Comparison of ENCODE assay signal across 8 cellular contexts in genomic region chr4:7068279-7068842, GRCh38. TPM values are rescaled to one million over a fixed set of nuclear protein-coding genes. Genes with fewer than 3 reads are reported as not detected.
A peak's percentile ranks its signal among the peaks of the same experiment; 100 is the strongest.
DNase-seq lines count a peak whose midpoint lies in the region; ATAC-seq and TF ChIP-seq lines count a peak whose summit lies in the region.

No MANE protein-coding gene starts in this region.

- TF ChIP-seq POLR2A in GM15510 (IDR thresholded peaks at IDR 0.05; ENCODE audit: borderline replicate concordance, extremely low read depth, insufficient read length) = peak; percentile 69
- TF ChIP-seq POLR2A in erythroblast (IDR thresholded peaks at IDR 0.05; ENCODE audit: low read length) = peak; percentile 38

- ATAC-seq in psoas muscle (no peak), HG02588 (IDR thresholded peaks at IDR 0.05; ENCODE audit: unreplicated experiment) (no peak), HG03039 (IDR thresholded peaks at IDR 0.05; ENCODE audit: unreplicated experiment) (no peak)

- H3K4me1 ChIP-seq in HAP-1 (peaks cover 19% of the 10 kb centered on the region), SJCRH30 (peaks cover 7% of the 10 kb centered on the region; the same call in 1 of the 2 replicates), psoas muscle (peaks cover 23% of the 10 kb centered on the region)

- H3K27ac ChIP-seq in SJCRH30 (peak overlapping the region; percentile 37; the same call in 1 of the 2 replicates), psoas muscle (peak overlapping the region; percentile 93)

- intact Hi-C loops in psoas muscle (cut with DNase I) = loop anchor here in 1 of 2 donors (5.0 kb wide), 1 partner anchor 81 kb away; no protein-coding TSS in a partner anchor

- in situ Hi-C loops in HAP-1 (cut with MboI; ENCODE audit: low sequenced_read_pairs) = no loop called here

- H3K27me3 ChIP-seq in HAP-1 (ENCODE audit: low read depth) (no peaks in the 10 kb centered on the region), SJCRH30 (no peaks in the 10 kb centered on the region), psoas muscle (ENCODE audit: insufficient read depth in 3 of 3, low read length in 2 of 3) (no peaks in the 10 kb centered on the region)

- DNase-seq in HAP-1 (ENCODE audit: low spot score in 2 of 2) (no peak), SJCRH30 (no peak), erythroblast (lab: John Stamatoyannopoulos, UW) (no peak), psoas muscle (no peak)
- no peak for DNase-seq in NK-92 treated with Interleukin-12 subunit alpha and Interleukin-12 subunit beta, amount 100 ng/mL, for 24 hours (lab: John Stamatoyannopoulos, UW)

- H3K9me3 ChIP-seq in HAP-1 = no peaks in the 10 kb centered on the region
- no peaks in the 10 kb centered on the region for H3K9me3 ChIP-seq in SJCRH30 (replicated peaks)
- no peaks in the 10 kb centered on the region for H3K9me3 ChIP-seq in psoas muscle

- 0 to 1% (median 0%) methylated on average over 47 to 50 of the region's 50 CpGs for WGBS in psoas muscle, 3 donors

- no peak for TF ChIP-seq CTCF in psoas muscle (IDR thresholded peaks at IDR 0.05)

- H3K36me3 ChIP-seq in HAP-1 (replicated peaks) (peaks cover 26% of the 10 kb centered on the region), SJCRH30 (peaks cover 22% of the 10 kb centered on the region), psoas muscle (ENCODE audit: insufficient read depth in 1 of 2, low read depth in 1 of 2) (peaks cover 2 to 18% of the 10 kb centered on the region in 2 donors)

- H3K4me3 ChIP-seq in HAP-1 (peak overlapping the region; percentile 89), SJCRH30 (peak overlapping the region; percentile 94), psoas muscle (peak overlapping the region; percentile 84)

RNA-seq across cellular contexts. Expression of gene GRPEL1, which starts 0.5 kb away (rescaled TPM):
- 78.9 and 79.9 TPM in 2 replicates for total RNA-seq in SJCRH30 (2014; rRNA removed; shearing (Covaris generic))
- 10 to 100 TPM; 41.4 to 66.1 (median 57.8) TPM for total RNA-seq in psoas muscle
- polyA plus RNA-seq in psoas muscle = 100 to 1,000 TPM in 1 of 3 donors, 10 to 100 TPM in 2; 43.4 to 151 (median 58.3) TPM

RNA-seq across cellular contexts. Expression of gene TADA2B, which starts 25.2 kb away (rescaled TPM):
- total RNA-seq in SJCRH30 (2014; rRNA removed; shearing (Covaris generic)) = 12.4 and 13.5 TPM in 2 replicates
- 10 to 100 TPM; 43.0 to 70.3 (median 54.7) TPM for total RNA-seq in psoas muscle
- polyA plus RNA-seq in psoas muscle = 10 to 100 TPM; 21.0 to 63.3 (median 26.4) TPM
